Comparison of ENCODE assay signal across 16 cellular contexts in genomic region chr14:101191882-101192660, GRCh38.
DNase-seq lines count a peak whose midpoint lies in the region; FAIRE-seq and TF ChIP-seq lines count a peak whose summit lies in the region.
"Had no signal": no experiment of that assay in that cellular context is flagged by ENCODE, and none has a peak within 500 bp of the region (broad histone marks: within the 10 kb centered on the region; RNA-seq: fewer than 3 reads in every experiment).

No MANE protein-coding gene starts in this region.

- intact Hi-C loops in kidney (cut with DNase I) (no loop called here), thyroid gland (cut with DNase I) (no loop called here)

- TF ChIP-seq CTCF in Peyer's patch (IDR thresholded peaks at IDR 0.05): no peak
- no peak for TF ChIP-seq CTCF in kidney (IDR thresholded peaks at IDR 0.05; ENCODE audit: borderline replicate concordance, extremely low read depth, insufficient read depth)
- no peak for TF ChIP-seq CTCF in thyroid gland (IDR thresholded peaks at IDR 0.05)

- H3K27ac ChIP-seq in Peyer's patch (no peak overlapping the region), kidney (ENCODE audit: low read depth in 2 of 2, low read length in 2 of 2) (no peak overlapping the region), thyroid gland (no peak overlapping the region)
- H3K27ac ChIP-seq: PC-9, SJSA1 had no signal

- H3K4me3 ChIP-seq in Peyer's patch (no peak overlapping the region), kidney (ENCODE audit: low read length in 2 of 2) (no peak overlapping the region), thyroid gland (replicated peaks in 1 of 3) (no peak overlapping the region)
- H3K4me3 ChIP-seq: K562, PC-9, SJSA1 had no signal

- no peak overlapping the region for H3K9ac ChIP-seq in kidney (ENCODE audit: low read length in 2 of 2)

- 81 to 86% methylated on average over 11 of the region's 12 CpGs for WGBS in thyroid gland, 2 donors

- H3K27me3 ChIP-seq in Peyer's patch (no peaks in the 10 kb centered on the region), thyroid gland (no peaks in the 10 kb centered on the region)
- H3K27me3 ChIP-seq: SJSA1 had no signal

- H3K36me3 ChIP-seq in Peyer's patch: no peaks in the 10 kb centered on the region
- no peaks in the 10 kb centered on the region for H3K36me3 ChIP-seq in kidney (ENCODE audit: control insufficient read depth in 1 of 2, insufficient read depth in 2 of 2, low read length in 2 of 2)
- H3K36me3 ChIP-seq in thyroid gland: no peaks in the 10 kb centered on the region
- H3K36me3 ChIP-seq: SJSA1 had no signal

- no peaks in the 10 kb centered on the region for H3K9me3 ChIP-seq in Peyer's patch
- no peaks in the 10 kb centered on the region for H3K9me3 ChIP-seq in kidney (ENCODE audit: control insufficient read depth in 1 of 2, low read length in 2 of 2)
- no peaks in the 10 kb centered on the region for H3K9me3 ChIP-seq in thyroid gland
- H3K9me3 ChIP-seq: Caco-2, SJSA1 had no signal

- TF ChIP-seq POLR2A in Peyer's patch (IDR thresholded peaks at IDR 0.05) (no peak), thyroid gland (IDR thresholded peaks at IDR 0.05) (no peak)

- in situ Hi-C loops in G401 (cut with HindIII; ENCODE audit: low sequenced_read_pairs): no loop called here

- H3K4me1 ChIP-seq in Peyer's patch (no peaks in the 10 kb centered on the region), kidney (ENCODE audit: control insufficient read depth in 1 of 2, insufficient read depth in 1 of 2, low read depth in 1 of 2, low read length in 2 of 2) (no peaks in the 10 kb centered on the region), thyroid gland (no peaks in the 10 kb centered on the region)
- H3K4me1 ChIP-seq: Caco-2, SJSA1 had no signal

- peak; percentile 86 for DNase-seq in G401 (ENCODE audit: low spot score)
- peak in 2 of 3 donors; percentile 24 to 37 for DNase-seq in Peyer's patch
- peak; percentile 19 for DNase-seq in kidney
- DNase-seq in stimulated activated CD8-positive, alpha-beta memory T cell treated with anti-CD3 and anti-CD28 coated beads, Interleukin-4, amount 100 ng/mL, for 48 hours: peak; percentile 14
- no peak for DNase-seq in OCI-M1 (lab: John Stamatoyannopoulos, UW)
- no peak for DNase-seq in thyroid gland
- DNase-seq in DMS53 (lab: John Stamatoyannopoulos, UW): no peak
- DNase-seq: Caco-2; CD4-positive, CD25-positive, alpha-beta regulatory T cell; DMS79; NCI-H1436; NCI-H2081; NCI-H748 treated with DMSO at 0.1 percent for 48 hours; PC-9 had no signal

- no peak for FAIRE-seq in kidney (lab: Jason Lieb, UNC)
- FAIRE-seq: K562 had no signal

Comparison
In these comparisons a context has a peak if more than half of its experiments do, and no peak if none do; other contexts are left out.
1. DNase-seq: peak in G401 (single experiment), Peyer's patch (2 of 3), kidney (single experiment) and stimulated activated CD8-positive, alpha-beta memory T cell treated with anti-CD3 and anti-CD28 coated beads, Interleukin-4, amount 100 ng/mL, for 48 hours (single experiment); none in OCI-M1 (single experiment), thyroid gland (0 of 2) and DMS53 (single experiment).